ENCODE assay signal across 9 cellular contexts in genomic region chr1:44100183-44100582, GRCh38. TPM values are rescaled to one million over a fixed set of nuclear protein-coding genes. Genes with fewer than 3 reads are reported as not detected.
"Had no signal": no experiment of that assay in that cellular context is flagged by ENCODE, and none has a peak within 500 bp of the region (broad histone marks: within the 10 kb centered on the region; RNA-seq: fewer than 3 reads in every experiment).

No MANE protein-coding gene starts in this region.

- ATAC-seq: GM12878 had no signal

- FAIRE-seq: G401.6, GM12878, GM12891, GM12892, GM18507, GM19239 had no signal

- DNase-seq: GDM1, GF-D8 had no signal

- H3K4me3 ChIP-seq: GM12878 had no signal

RNA-seq across cellular contexts. Expression of gene KLF17, which starts 18.4 kb away (rescaled TPM):
- total RNA-seq: G401, GM12878 had no signal
- polyA plus RNA-seq: GM12878 had no signal

RNA-seq across cellular contexts. Expression of gene KLF18, which starts 41.2 kb away (rescaled TPM):
- total RNA-seq: G401, GM12878 had no signal
- polyA plus RNA-seq: GM12878 had no signal
